ENCODE assay signal across 1 cellular context in the genomic region with DNA sequence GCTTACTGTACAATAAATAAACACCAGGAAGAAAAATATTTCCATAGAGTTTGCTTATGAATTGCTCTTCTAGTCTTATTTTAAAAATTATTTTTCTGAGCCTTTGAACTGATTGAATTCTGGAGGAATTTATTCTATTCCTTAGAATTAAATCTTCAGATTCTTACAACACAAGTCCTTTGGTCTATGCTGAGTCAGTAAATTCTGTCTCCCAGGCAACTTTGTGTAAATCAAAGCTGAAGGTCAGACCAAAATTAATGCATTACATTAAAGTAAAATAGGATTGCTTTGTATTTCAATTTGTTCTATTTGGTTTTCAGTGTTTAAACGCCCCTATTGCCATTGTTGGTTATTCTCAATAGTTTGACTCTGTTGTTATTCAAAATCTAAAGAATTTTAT.
TF ChIP-seq lines count a peak whose summit lies in the region.

No MANE protein-coding gene starts in this region.

TF ChIP-seq in H1, 55 proteins besides CTCF, POLR2A, EP300 and RAD21:
- no peak for TF ChIP-seq RNF2 (IDR thresholded peaks at IDR 0.05; ENCODE audit: borderline replicate concordance, low read depth, low read length, missing control alignments, poor library complexity, severe bottlenecking)
- TF ChIP-seq, protein P1, sequence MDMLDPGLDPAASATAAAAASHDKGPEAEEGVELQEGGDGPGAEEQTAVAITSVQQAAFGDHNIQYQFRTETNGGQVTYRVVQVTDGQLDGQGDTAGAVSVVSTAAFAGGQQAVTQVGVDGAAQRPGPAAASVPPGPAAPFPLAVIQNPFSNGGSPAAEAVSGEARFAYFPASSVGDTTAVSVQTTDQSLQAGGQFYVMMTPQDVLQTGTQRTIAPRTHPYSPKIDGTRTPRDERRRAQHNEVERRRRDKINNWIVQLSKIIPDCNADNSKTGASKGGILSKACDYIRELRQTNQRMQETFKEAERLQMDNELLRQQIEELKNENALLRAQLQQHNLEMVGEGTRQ (IDR thresholded peaks at IDR 0.05; ENCODE audit: low read length): no peak
- TF ChIP-seq MAFK (IDR thresholded peaks at IDR 0.05; ENCODE audit: low read depth, low read length): peak; percentile 37; the same call in 1 of the 2 replicates
